In the genomic region with DNA sequence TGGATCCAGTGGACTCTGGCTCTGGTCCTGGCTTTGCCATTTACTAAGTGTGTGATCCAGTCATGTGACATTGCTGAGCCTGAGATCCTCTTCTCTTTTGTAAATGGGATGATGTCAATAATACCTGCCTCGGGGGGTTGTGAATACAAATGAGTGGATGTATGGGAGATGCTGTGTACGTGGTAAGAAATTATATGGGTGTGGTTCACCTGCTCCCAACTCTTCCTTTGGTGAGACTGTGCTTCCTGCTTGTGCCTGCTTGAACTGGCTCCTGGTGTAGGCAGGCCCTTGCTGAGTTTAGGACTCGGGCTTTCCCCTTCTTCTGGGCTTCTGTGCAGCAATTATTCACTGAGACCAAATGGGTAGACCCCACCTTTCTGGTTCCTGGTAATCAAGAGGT, we compare ENCODE assay signal across 18 cellular contexts.
DNase-seq lines count a peak whose midpoint lies in the region; ATAC-seq, FAIRE-seq and TF ChIP-seq lines count a peak whose summit lies in the region.
"Had no signal": no experiment of that assay in that cellular context is flagged by ENCODE, and none has a peak within 500 bp of the region (broad histone marks: within the 10 kb centered on the region; RNA-seq: fewer than 3 reads in every experiment).

No MANE protein-coding gene starts in this region.

- intact Hi-C loops in IMR-90 (cut with micrococcal nuclease) (no loop called here), mammary epithelial cell (cut with micrococcal nuclease) (no loop called here), Calu3 (cut with micrococcal nuclease; ENCODE audit: unreplicated experiment) (no loop called here)

- no peak for TF ChIP-seq CTCF in IMR-90 (conservative IDR thresholded peaks at IDR 0.05; ENCODE audit: low read depth, low read length)
- no peak for TF ChIP-seq CTCF in mammary epithelial cell (conservative IDR thresholded peaks at IDR 0.05 in 1 of 2, IDR thresholded peaks at IDR 0.05 in 1 of 2; ENCODE audit: extremely low read depth in 1 of 2, insufficient read depth in 1 of 2, low read depth in 1 of 2, low read length in 2 of 2)
- TF ChIP-seq CTCF in keratinocyte (optimal IDR thresholded peaks at IDR 0.05 in 1 of 3, IDR thresholded peaks at IDR 0.05 in 1 of 3, conservative IDR thresholded peaks at IDR 0.05 in 1 of 3; ENCODE audit: extremely low read depth in 1 of 3, insufficient read depth in 2 of 3, low read length in 3 of 3): no peak
- TF ChIP-seq CTCF in Calu3 (IDR thresholded peaks at IDR 0.05; ENCODE audit: unreplicated experiment): no peak

- H3K79me1 ChIP-seq in IMR-90 (ENCODE audit: low read depth in 1 of 2, low read length in 2 of 2): 0 out of 4 replicates have a peak, but pooled peaks cover 0 to 3% of the 10 kb centered on the region in 2 experiments

- H3K4me1 ChIP-seq in IMR-90 (ENCODE audit: control insufficient read depth, insufficient read depth, low read length): peaks cover 8% of the 10 kb centered on the region
- peaks cover 34% of the 10 kb centered on the region for H3K4me1 ChIP-seq in mammary epithelial cell (ENCODE audit: insufficient read depth, low read length)
- H3K4me1 ChIP-seq in keratinocyte (ENCODE audit: control insufficient read depth, extremely low read depth, insufficient read depth, low read length): peaks cover 24% of the 10 kb centered on the region

- TF ChIP-seq POLR2A in IMR-90 (IDR thresholded peaks at IDR 0.05; ENCODE audit: low read depth, low read length): no peak

- no peak overlapping the region for H4K8ac ChIP-seq in IMR-90 (ENCODE audit: low read depth in 2 of 2, low read length in 2 of 2)

- no peak for DNase-seq in IMR-90
- DNase-seq in NCI-H345 (lab: John Stamatoyannopoulos, UW): peak; percentile 19
- DNase-seq in mammary epithelial cell: peak; percentile 85
- DNase-seq in keratinocyte (ENCODE audit: low read depth, low spot score): peak; percentile 70
- DNase-seq in activated CD4-positive, alpha-beta T cell treated with anti-CD3 and anti-CD28 coated beads, Interleukin-2, amount 50 U/mL, for 48 hours: no peak
- DNase-seq in Calu3: no peak
- DNase-seq: AML-193, GF-D8, HFFc6, KG1, NCI-H1092, NCI-H187 treated with DMSO at 0.1 percent for 48 hours, NCI-H526, SK-N-SH had no signal

- dilution Hi-C loops in IMR-90 (cut with HindIII; ENCODE audit: low sequenced_read_pairs, unreplicated experiment): no loop called here
- dilution Hi-C loops in mammary epithelial cell (cut with HindIII; ENCODE audit: low sequenced_read_pairs): no loop called here
- dilution Hi-C loops in keratinocyte (cut with MboI; ENCODE audit: extremely low pct_ligation_motif_present, low sequenced_read_pairs): no loop called here

- H3K56ac ChIP-seq in IMR-90 (ENCODE audit: extremely low read depth, insufficient read depth, low read length): no peak overlapping the region

- WGBS in IMR-90 (ENCODE audit: extremely low coverage in 2 of 2, insufficient read length in 1 of 2), 2 experiments: 100% methylated on average over 2 of the region's 3 CpGs; no CpG with 5 or more reads in 1 of the 2 experiments
- 36% methylated on average over 3 of the region's 3 CpGs for WGBS in mammary epithelial cell (ENCODE audit: low coverage, missing lambda C conversion rate)

- peak overlapping the region; percentile 62; the same call in 1 of the 2 replicates for H2AK5ac ChIP-seq in IMR-90 (ENCODE audit: low read depth, low read length)

- CTCF ChIA-PET in IMR-90 (lab: Yijun Ruan, JAX): interaction anchor here (0.6 kb wide), 1 partner anchor 190 kb away, joined by 4 read pairs; no protein-coding TSS in a partner anchor
- CTCF ChIA-PET in mammary epithelial cell (lab: Charles Lee; ENCODE audit: low non-redundant PET): no interaction called here
- CTCF ChIA-PET in Calu3 (lab: Charles Lee): no interaction called here

- peaks cover 33% of the 10 kb centered on the region for H3K4me1 Mint-ChIP-seq in Calu3 (ENCODE audit: low read depth, unreplicated experiment)

- H2AFZ ChIP-seq in IMR-90 (replicated peaks; ENCODE audit: low read length, poor library complexity) (no peak overlapping the region), mammary epithelial cell (ENCODE audit: low read depth, low read length) (peak overlapping the region; percentile 73), keratinocyte (ENCODE audit: control insufficient read depth, low read length) (peak overlapping the region; percentile 61)

- H3K9me3 Mint-ChIP-seq in Calu3 (ENCODE audit: low read depth, unreplicated experiment): no peaks in the 10 kb centered on the region
- H3K9me3 Mint-ChIP-seq: HFFc6 had no signal

- no peak overlapping the region for H3K27ac Mint-ChIP-seq in Calu3 (ENCODE audit: unreplicated experiment)
- H3K27ac Mint-ChIP-seq: HFFc6 had no signal

- H4K91ac ChIP-seq in IMR-90 (ENCODE audit: insufficient read depth, low read depth, low read length): no peak overlapping the region

- no peaks in the 10 kb centered on the region for H3K27me3 ChIP-seq in IMR-90 (ENCODE audit: control insufficient read depth, insufficient read depth, low read length)
- H3K27me3 ChIP-seq in mammary epithelial cell (ENCODE audit: insufficient read depth, low read length): no peaks in the 10 kb centered on the region
- no peaks in the 10 kb centered on the region for H3K27me3 ChIP-seq in keratinocyte (ENCODE audit: control insufficient read depth, extremely low read depth, insufficient read depth, low read length)

- H2AK9ac ChIP-seq in IMR-90 (replicated peaks; ENCODE audit: low read depth, low read length, poor library complexity): no peak overlapping the region

- no peaks in the 10 kb centered on the region for H4K20me1 ChIP-seq in IMR-90 (ENCODE audit: insufficient read depth, low read length)
- no peaks in the 10 kb centered on the region for H4K20me1 ChIP-seq in mammary epithelial cell (ENCODE audit: insufficient read depth, low read length)
- H4K20me1 ChIP-seq in keratinocyte (ENCODE audit: control insufficient read depth, extremely low read depth, insufficient read depth, low read length): no peaks in the 10 kb centered on the region

- no peak overlapping the region for H2BK15ac ChIP-seq in IMR-90 (ENCODE audit: low read depth, low read length)

- H3K14ac ChIP-seq in IMR-90 (replicated peaks; ENCODE audit: low read depth, low read length): no peak overlapping the region; the same call in 1 of the 2 replicates

- peak; percentile 97 for FAIRE-seq in keratinocyte (lab: Jason Lieb, UNC)
- FAIRE-seq: H1 had no signal

- H3K27me3 Mint-ChIP-seq in Calu3 (ENCODE audit: unreplicated experiment): no peaks in the 10 kb centered on the region

- POLR2A ChIA-PET in IMR-90 (lab: Charles Lee; ENCODE audit: unreplicated experiment): no interaction called here

- no peak for TF ChIP-seq RAD21 in IMR-90 (IDR thresholded peaks at IDR 0.05; ENCODE audit: low read length)

- H3K36me3 Mint-ChIP-seq in Calu3 (ENCODE audit: insufficient read depth, unreplicated experiment): no peaks in the 10 kb centered on the region

- H3K4me3 ChIP-seq in IMR-90 (ENCODE audit: insufficient read depth, low read depth, low read length): no peak overlapping the region
- no peak overlapping the region for H3K4me3 ChIP-seq in mammary epithelial cell (replicated peaks in 1 of 3; ENCODE audit: insufficient read depth in 1 of 3, low read depth in 2 of 3, low read length in 3 of 3)
- H3K4me3 ChIP-seq in keratinocyte (ENCODE audit: control insufficient read depth in 2 of 3, extremely low read depth in 1 of 3, insufficient read depth in 2 of 3, low read depth in 1 of 3, low read length in 3 of 3): no peak overlapping the region

- H2BK5ac ChIP-seq in IMR-90 (ENCODE audit: low read depth, low read length, poor library complexity, severe bottlenecking): no peak overlapping the region

- ATAC-seq in IMR-90 (ENCODE audit: low read depth) (no peak), GM21515 (IDR thresholded peaks at IDR 0.05; ENCODE audit: unreplicated experiment) (no peak), GM18870 (IDR thresholded peaks at IDR 0.05; ENCODE audit: unreplicated experiment) (no peak)

- no peak overlapping the region for H3K23ac ChIP-seq in IMR-90 (ENCODE audit: low read depth, low read length)

- no peak overlapping the region for H3K4me3 Mint-ChIP-seq in Calu3 (ENCODE audit: low read depth, unreplicated experiment)
- H3K4me3 Mint-ChIP-seq: HFFc6 had no signal

- H4K5ac ChIP-seq in IMR-90 (ENCODE audit: low read depth, low read length): no peak overlapping the region

- H3K9me1 ChIP-seq in IMR-90 (ENCODE audit: insufficient read depth, low read length): peaks cover 9% of the 10 kb centered on the region
- H3K9me1 ChIP-seq in keratinocyte (ENCODE audit: control insufficient read depth, extremely low read depth, insufficient read depth, low read length): no peaks in the 10 kb centered on the region

- H2BK120ac ChIP-seq in IMR-90 (ENCODE audit: low read depth, low read length): peak overlapping the region; percentile 37; the same call in 1 of the 2 replicates

- H3K9me3 ChIP-seq in IMR-90 (ENCODE audit: control insufficient read depth, insufficient read depth, low read length): no peaks in the 10 kb centered on the region
- H3K9me3 ChIP-seq in mammary epithelial cell (replicated peaks; ENCODE audit: insufficient read depth, low read length): no peaks in the 10 kb centered on the region
- no peaks in the 10 kb centered on the region for H3K9me3 ChIP-seq in keratinocyte (ENCODE audit: control insufficient read depth, low read depth, low read length)
- H3K9me3 ChIP-seq: SK-N-SH had no signal

- H2BK20ac ChIP-seq in IMR-90 (ENCODE audit: low read depth, low read length): peak overlapping the region; percentile 33

- no peaks in the 10 kb centered on the region for H3K79me2 ChIP-seq in mammary epithelial cell (ENCODE audit: insufficient read depth, low read length)
- H3K79me2 ChIP-seq in keratinocyte (ENCODE audit: control insufficient read depth, insufficient read depth, low read length): no peaks in the 10 kb centered on the region

- H3K9ac ChIP-seq in IMR-90 (ENCODE audit: low read depth, low read length) (no peak overlapping the region), mammary epithelial cell (ENCODE audit: insufficient read depth, low read length) (no peak overlapping the region), keratinocyte (ENCODE audit: control insufficient read depth, extremely low read depth, insufficient read depth, low read length) (peak overlapping the region; percentile 7)
- H3K9ac ChIP-seq: SK-N-SH had no signal

- in situ Hi-C loops in IMR-90 (cut with MboI; ENCODE audit: low sequenced_read_pairs) (no loop called here), mammary epithelial cell (cut with MboI; ENCODE audit: low sequenced_read_pairs in 2 of 2) (no loop called here)

- no TSS peak for BruUV-seq in IMR-90 (replicated peaks; lab: Mats Ljungman, UMichigan)
- no TSS peak for BruUV-seq in mammary epithelial cell (replicated peaks; lab: Mats Ljungman, UMichigan)
- BruUV-seq in Calu3 (replicated peaks; lab: Mats Ljungman, UMichigan): no TSS peak

- H3K18ac ChIP-seq in IMR-90 (ENCODE audit: low read depth, low read length): no peak overlapping the region

- no peak overlapping the region for H3K4ac ChIP-seq in IMR-90 (ENCODE audit: low read depth, low read length)

- H3K27ac ChIP-seq in IMR-90 (ENCODE audit: insufficient read depth, low read length) (no peak overlapping the region), mammary epithelial cell (ENCODE audit: insufficient read depth, low read depth, low read length) (peak overlapping the region; percentile 39), keratinocyte (ENCODE audit: control insufficient read depth, insufficient read depth, low read length) (peak overlapping the region; percentile 67)
- H3K27ac ChIP-seq: HL-60 had no signal

- H3K36me3 ChIP-seq in IMR-90 (ENCODE audit: control insufficient read depth, insufficient read depth, low read length) (no peaks in the 10 kb centered on the region), mammary epithelial cell (ENCODE audit: insufficient read depth, low read length) (no peaks in the 10 kb centered on the region), keratinocyte (ENCODE audit: control insufficient read depth in 2 of 2, extremely low read depth in 1 of 2, insufficient read depth in 2 of 2, low read length in 2 of 2) (no peaks in the 10 kb centered on the region)

- H3K4me2 ChIP-seq in IMR-90 (ENCODE audit: low read depth, low read length): no peak overlapping the region
- no peak overlapping the region for H3K4me2 ChIP-seq in mammary epithelial cell (ENCODE audit: insufficient read depth, low read depth, low read length)
- H3K4me2 ChIP-seq in keratinocyte (ENCODE audit: control insufficient read depth, extremely low read depth, insufficient read depth, low read depth, low read length): peak overlapping the region; percentile 40
- H3K4me2 ChIP-seq: SK-N-SH had no signal

Comparison
In these comparisons a context has a peak if more than half of its experiments do, and no peak if none do; other contexts are left out.
1. DNase-seq: peak in NCI-H345 (single experiment), mammary epithelial cell (single experiment) and keratinocyte (single experiment); none in IMR-90 (single experiment), activated CD4-positive, alpha-beta T cell treated with anti-CD3 and anti-CD28 coated beads, Interleukin-2, amount 50 U/mL, for 48 hours (0 of 2) and Calu3 (single experiment).